21 cellular contexts compared by ENCODE assay signal in genomic region chr22:48431536-48432315, GRCh38.
"Had no signal": no experiment of that assay in that cellular context is flagged by ENCODE, and none has a peak within 500 bp of the region (broad histone marks: within the 10 kb centered on the region; RNA-seq: fewer than 3 reads in every experiment).

No MANE protein-coding gene starts in this region.

- H3K9me3 ChIP-seq: esophagus muscularis mucosa, prostate gland, thoracic aorta, upper lobe of left lung had no signal

- ATAC-seq: activated CD4-positive, alpha-beta T cell treated with anti-CD3 and anti-CD28 coated beads for 36 hours; left cardiac atrium; T-helper 17 cell had no signal

- H3K27ac ChIP-seq: coronary artery, esophagus muscularis mucosa, neural progenitor cell, prostate gland, thoracic aorta, upper lobe of left lung had no signal

- DNase-seq: activated B cell treated with CpG ODN at 0.5 μM for 24 hours; activated CD4-positive, alpha-beta T cell treated with anti-CD3 and anti-CD28 coated beads for 36 hours; activated CD4-positive, alpha-beta T cell treated with anti-CD3 and anti-CD28 coated beads, Interleukin-2, amount 50 U/mL, for 4 hours; activated CD8-positive, alpha-beta memory T cell treated with anti-CD3 and anti-CD28 coated beads, Interleukin-2, amount 50 U/mL, for 48 hours; activated naive CD4-positive, alpha-beta T cell treated with anti-CD3 and anti-CD28 coated beads, Interleukin-2, amount 10 ng/mL, durations not matched to agents 7 days and 5 days; activated T-cell treated with anti-CD3 and anti-CD28 coated beads, Interleukin-2, amount 50 U/mL, for 48 hours; amygdala; cerebellar nuclear complex; hypothalamus; left cardiac atrium; mesenchymal stem cell; naive B cell; stimulated activated CD4-positive, alpha-beta T cell treated with anti-CD3 and anti-CD28 coated beads, Interleukin-4, amount 100 ng/mL, for 1 hour; stimulated activated naive CD4-positive, alpha-beta T cell; T-helper 17 cell had no signal

- H3K4me3 ChIP-seq: coronary artery, esophagus muscularis mucosa, neural progenitor cell, prostate gland, thoracic aorta, upper lobe of left lung had no signal

- H3K27me3 ChIP-seq: neural progenitor cell, upper lobe of left lung had no signal

- H3K4me1 ChIP-seq: esophagus muscularis mucosa, prostate gland, upper lobe of left lung had no signal

- H3K36me3 ChIP-seq: esophagus muscularis mucosa, neural progenitor cell, prostate gland, thoracic aorta, upper lobe of left lung had no signal
